In genomic region chr17:38286501-38287091, GRCh38 we compare ENCODE assay signal across 8 cellular contexts. TPM values are rescaled to one million over a fixed set of nuclear protein-coding genes. Genes with fewer than 3 reads are reported as not detected.
DNase-seq lines count a peak whose midpoint lies in the region; ATAC-seq and TF ChIP-seq lines count a peak whose summit lies in the region.
"Not testable (repeated sequence)": the region's sequence is repeated elsewhere in the genome, so short reads cannot be mapped to it uniquely, and the experiment has no call there.

No MANE protein-coding gene starts in this region.

- H2BK15ac ChIP-seq in IMR-90 (ENCODE audit: low read depth, low read length), result peak overlapping the region; percentile 92; the same call in 1 of the 3 replicates

- not testable (repeated sequence) for H3K27me3 ChIP-seq in IMR-90 (ENCODE audit: control insufficient read depth, insufficient read depth, low read length); SJCRH30

- ATAC-seq in GM19397 (IDR thresholded peaks at IDR 0.05; ENCODE audit: unreplicated experiment), result peak; percentile 71
- ATAC-seq in IMR-90 (ENCODE audit: low read depth), result peak; percentile 93

- H3K9me3 ChIP-seq in IMR-90 (ENCODE audit: control insufficient read depth, insufficient read depth, low read length); SJCRH30 (replicated peaks): not testable (repeated sequence)

- H3K27ac ChIP-seq in IMR-90 (ENCODE audit: insufficient read depth, low read length) (peak overlapping the region; percentile 92; the same call in 1 of the 2 replicates), SJCRH30 (peak overlapping the region; percentile 71)

- BruUV-seq in IMR-90 (replicated peaks; lab: Mats Ljungman, UMichigan), result not testable (repeated sequence)

- H3K9ac ChIP-seq in IMR-90 (ENCODE audit: low read depth, low read length), result peak overlapping the region; percentile 50; the same call in 1 of the 2 replicates

- not testable (repeated sequence) for H3K79me1 ChIP-seq in IMR-90 (ENCODE audit: low read depth in 1 of 2, low read length in 2 of 2)

- H2AK5ac ChIP-seq in IMR-90 (ENCODE audit: low read depth, low read length), result peak overlapping the region; percentile 1; the same call in 1 of the 2 replicates

- POLR2A ChIA-PET in IMR-90 (lab: Charles Lee; ENCODE audit: unreplicated experiment), result not testable (repeated sequence)

- H3K14ac ChIP-seq in IMR-90 (replicated peaks; ENCODE audit: low read depth, low read length), result peak overlapping the region; percentile 76; the same call in 1 of the 2 replicates

- not testable (repeated sequence) for H3K9me3 Mint-ChIP-seq in activated T-helper 1 cell treated with anti-CD3 and anti-CD28 coated beads, Interleukin-12 subunit alpha, Interleukin-12 subunit beta, Interleukin-2, Interleukin-4 antibody, amounts not matched to agents 30 ng/mL and 10 ng/mL and 1 ng/mL, durations not matched to agents 14 hours and 24 hours and 36 hours

- not testable (repeated sequence) for H3K4me3 ChIP-seq in IMR-90 (ENCODE audit: insufficient read depth, low read depth, low read length); skeletal muscle cell (ENCODE audit: low read depth, low read length)
- H3K4me3 ChIP-seq in SJCRH30 (peak overlapping the region; percentile 35), epithelial cell of proximal tubule (ENCODE audit: low read depth, low read length) (peak overlapping the region; percentile 31)

- H2BK20ac ChIP-seq in IMR-90 (ENCODE audit: low read depth, low read length), result peak overlapping the region; percentile 93

- peak overlapping the region; percentile 95 for H3K4me2 ChIP-seq in IMR-90 (ENCODE audit: low read depth, low read length)

- not testable (repeated sequence) for H2AFZ ChIP-seq in IMR-90 (replicated peaks; ENCODE audit: low read length, poor library complexity)

- DNase-seq in AG09319 (ENCODE audit: extremely low read depth, low read depth) (peak; percentile 15), IMR-90 (peak; percentile 55), SJCRH30 (peak; percentile 85), epithelial cell of proximal tubule (ENCODE audit: low read depth) (peak; percentile 18), left kidney (ENCODE audit: low read depth, low spot score) (peak; percentile 84), skeletal muscle cell (ENCODE audit: low read depth) (peak; percentile 31)
- DNase-seq in activated T-helper 1 cell treated with anti-CD3 and anti-CD28 coated beads, Interleukin-12 subunit alpha, Interleukin-12 subunit beta, Interleukin-2, Interleukin-4 antibody, amounts not matched to agents 30 ng/mL and 10 ng/mL and 1 ng/mL, durations not matched to agents 14 hours and 24 hours and 36 hours (ENCODE audit: low spot score), result not testable (repeated sequence)

- H3K4me1 ChIP-seq in IMR-90 (ENCODE audit: control insufficient read depth, insufficient read depth, low read length); SJCRH30: not testable (repeated sequence)

- 0% methylated on average over 1 of the region's 11 CpGs; no CpG with 5 or more reads in 1 of the 2 experiments for WGBS in IMR-90 (ENCODE audit: extremely low coverage in 2 of 2, insufficient read length in 1 of 2), 2 experiments

- not testable (repeated sequence) for H3K56ac ChIP-seq in IMR-90 (ENCODE audit: extremely low read depth, insufficient read depth, low read length)

- not testable (repeated sequence) for H3K27me3 Mint-ChIP-seq in activated T-helper 1 cell treated with anti-CD3 and anti-CD28 coated beads, Interleukin-12 subunit alpha, Interleukin-12 subunit beta, Interleukin-2, Interleukin-4 antibody, amounts not matched to agents 30 ng/mL and 10 ng/mL and 1 ng/mL, durations not matched to agents 14 hours and 24 hours and 36 hours (ENCODE audit: insufficient read depth)

- TF ChIP-seq RAD21 in IMR-90 (IDR thresholded peaks at IDR 0.05; ENCODE audit: low read length), result not testable (repeated sequence)

- H2BK5ac ChIP-seq in IMR-90 (ENCODE audit: low read depth, low read length, poor library complexity, severe bottlenecking), result peak overlapping the region; percentile 85

- H3K36me3 Mint-ChIP-seq in activated T-helper 1 cell treated with anti-CD3 and anti-CD28 coated beads, Interleukin-12 subunit alpha, Interleukin-12 subunit beta, Interleukin-2, Interleukin-4 antibody, amounts not matched to agents 30 ng/mL and 10 ng/mL and 1 ng/mL, durations not matched to agents 14 hours and 24 hours and 36 hours (ENCODE audit: low read depth), result not testable (repeated sequence)

- dilution Hi-C loops in IMR-90 (cut with HindIII; ENCODE audit: low sequenced_read_pairs, unreplicated experiment), result not testable (repeated sequence)

- H2AK9ac ChIP-seq in IMR-90 (replicated peaks; ENCODE audit: low read depth, low read length, poor library complexity), result not testable (repeated sequence)

- not testable (repeated sequence) for H3K23ac ChIP-seq in IMR-90 (ENCODE audit: low read depth, low read length)

- H3K18ac ChIP-seq in IMR-90 (ENCODE audit: low read depth, low read length), result peak overlapping the region; percentile 79

- not testable (repeated sequence) for TF ChIP-seq POLR2A in IMR-90 (IDR thresholded peaks at IDR 0.05; ENCODE audit: low read depth, low read length)

- in situ Hi-C loops in IMR-90 (cut with MboI; ENCODE audit: low sequenced_read_pairs), result loop anchor here (25.0 kb wide), 1 partner anchor 649 kb away; the partner anchor contains the start of gene DDX52

- CTCF ChIA-PET in IMR-90 (lab: Yijun Ruan, JAX), result not testable (repeated sequence)

- H4K20me1 ChIP-seq in IMR-90 (ENCODE audit: insufficient read depth, low read length), result not testable (repeated sequence)

- H3K4me1 Mint-ChIP-seq in activated T-helper 1 cell treated with anti-CD3 and anti-CD28 coated beads, Interleukin-12 subunit alpha, Interleukin-12 subunit beta, Interleukin-2, Interleukin-4 antibody, amounts not matched to agents 30 ng/mL and 10 ng/mL and 1 ng/mL, durations not matched to agents 14 hours and 24 hours and 36 hours (ENCODE audit: low read depth), result not testable (repeated sequence)

- H3K9me1 ChIP-seq in IMR-90 (ENCODE audit: insufficient read depth, low read length), result not testable (repeated sequence)

- peak overlapping the region; percentile 44 for H4K91ac ChIP-seq in IMR-90 (ENCODE audit: insufficient read depth, low read depth, low read length)

- H2BK120ac ChIP-seq in IMR-90 (ENCODE audit: low read depth, low read length), result peak overlapping the region; percentile 86

- H3K4me3 Mint-ChIP-seq in activated T-helper 1 cell treated with anti-CD3 and anti-CD28 coated beads, Interleukin-12 subunit alpha, Interleukin-12 subunit beta, Interleukin-2, Interleukin-4 antibody, amounts not matched to agents 30 ng/mL and 10 ng/mL and 1 ng/mL, durations not matched to agents 14 hours and 24 hours and 36 hours, result not testable (repeated sequence)

- TF ChIP-seq CTCF in AG09319 (IDR thresholded peaks at IDR 0.05; ENCODE audit: low read depth, low read length); IMR-90 (conservative IDR thresholded peaks at IDR 0.05; ENCODE audit: low read depth, low read length); epithelial cell of proximal tubule (conservative IDR thresholded peaks at IDR 0.05; ENCODE audit: low read depth, low read length): not testable (repeated sequence)

- intact Hi-C loops in IMR-90 (cut with micrococcal nuclease); activated T-helper 1 cell treated with anti-CD3 and anti-CD28 coated beads, Interleukin-12 subunit alpha, Interleukin-12 subunit beta, Interleukin-2, Interleukin-4 antibody, amounts not matched to agents 30 ng/mL and 10 ng/mL and 1 ng/mL, durations not matched to agents 14 hours and 24 hours and 36 hours (cut with micrococcal nuclease): not testable (repeated sequence)

- not testable (repeated sequence) for H3K36me3 ChIP-seq in IMR-90 (ENCODE audit: control insufficient read depth, insufficient read depth, low read length); SJCRH30

- H4K8ac ChIP-seq in IMR-90 (ENCODE audit: low read depth in 2 of 2, low read length in 2 of 2), result peak overlapping the region in 1 of 2 experiments; percentile 92; a peak in 2 of 4 replicates

- peak overlapping the region; percentile 69 for H3K4ac ChIP-seq in IMR-90 (ENCODE audit: low read depth, low read length)

- peak overlapping the region; percentile 58 for H3K27ac Mint-ChIP-seq in activated T-helper 1 cell treated with anti-CD3 and anti-CD28 coated beads, Interleukin-12 subunit alpha, Interleukin-12 subunit beta, Interleukin-2, Interleukin-4 antibody, amounts not matched to agents 30 ng/mL and 10 ng/mL and 1 ng/mL, durations not matched to agents 14 hours and 24 hours and 36 hours

- H4K5ac ChIP-seq in IMR-90 (ENCODE audit: low read depth, low read length), result 0 out of 2 replicates have a peak overlapping the region, but pooled peaks have one; percentile 26

RNA-seq across cellular contexts. Expression of gene MRPL45, which starts 10.4 kb away (rescaled TPM):
- total RNA-seq in IMR-90 (2012; rRNA removed), result 44.2 and 46.8 TPM in 2 replicates
- 36.3 and 39.6 TPM in 2 replicates for polyA plus RNA-seq in IMR-90 (2012; rRNA removed)
- polyA plus RNA-seq in IMR-90 (2012; cell fraction: cytosol; rRNA removed), result 15.4 and 41.7 TPM in 2 replicates
- polyA plus RNA-seq in IMR-90 (2012; cell fraction: nucleus; rRNA removed; ENCODE audit: low replicate concordance), result 4.9 and 23.6 TPM in 2 replicates
- 41.9 and 42.3 TPM in 2 replicates for total RNA-seq in SJCRH30 (2014; rRNA removed; shearing (Covaris generic))
- 41.8 and 43.1 TPM in 2 replicates for total RNA-seq in activated T-helper 1 cell treated with anti-CD3 and anti-CD28 coated beads, Interleukin-12 subunit alpha, Interleukin-12 subunit beta, Interleukin-2, Interleukin-4 antibody, amounts not matched to agents 30 ng/mL and 10 ng/mL and 1 ng/mL, durations not matched to agents 14 hours and 24 hours and 36 hours
- total RNA-seq in epithelial cell of proximal tubule, result 45.4 and 53.9 TPM in 2 replicates

RNA-seq across cellular contexts. Expression of gene GPR179, which starts 57.2 kb away (rescaled TPM):
- total RNA-seq in IMR-90 (2012; rRNA removed) (not detected in 2 replicates), epithelial cell of proximal tubule (not detected in 2 replicates)
- not detected in 2 replicates for polyA plus RNA-seq in IMR-90 (2012; rRNA removed)
- polyA plus RNA-seq in IMR-90 (2012; cell fraction: cytosol; rRNA removed), result under 0.01 and 0.01 TPM in 2 replicates
- 0.03 and 0.04 TPM in 2 replicates for polyA plus RNA-seq in IMR-90 (2012; cell fraction: nucleus; rRNA removed; ENCODE audit: low replicate concordance)
- not detected in 2 replicates for total RNA-seq in SJCRH30 (2014; rRNA removed; shearing (Covaris generic))
- 0.03 TPM in 1 of 2 replicates, not detected in the other for total RNA-seq in activated T-helper 1 cell treated with anti-CD3 and anti-CD28 coated beads, Interleukin-12 subunit alpha, Interleukin-12 subunit beta, Interleukin-2, Interleukin-4 antibody, amounts not matched to agents 30 ng/mL and 10 ng/mL and 1 ng/mL, durations not matched to agents 14 hours and 24 hours and 36 hours
